Comparison of ENCODE assay signal across 8 cellular contexts in genomic region chr20:63441777-63442493, GRCh38. TPM values are rescaled to one million over a fixed set of nuclear protein-coding genes. Genes with fewer than 3 reads are reported as not detected.
DNase-seq lines count a peak whose midpoint lies in the region; ATAC-seq and TF ChIP-seq lines count a peak whose summit lies in the region.

No MANE protein-coding gene starts in this region.

- no peak overlapping the region for H2BK20ac ChIP-seq in H9 (ENCODE audit: low read depth, low read length, poor library complexity, severe bottlenecking)

- no peak overlapping the region for H2BK5ac ChIP-seq in H9 (ENCODE audit: insufficient read length, low read length)

- H3K23ac ChIP-seq in H9 (ENCODE audit: insufficient read length, low read depth, low read length) = no peak overlapping the region

- H3K36me3 Mint-ChIP-seq in H9 (ENCODE audit: insufficient read depth in 1 of 3, low read depth in 3 of 3) = peaks cover 11 to 27% (median 12%) of the 10 kb centered on the region in 3 experiments

- H3K9me3 ChIP-seq in BLaER1 (no peaks in the 10 kb centered on the region), H9 (ENCODE audit: control insufficient read depth, low read depth, low read length) (no peaks in the 10 kb centered on the region), right cardiac atrium (ENCODE audit: control insufficient read depth, low read length) (no peaks in the 10 kb centered on the region)

- H3K4me2 ChIP-seq in BLaER1 (peak overlapping the region; percentile 93), H9 (ENCODE audit: insufficient read depth, insufficient read length, low read length) (no peak overlapping the region)

- H3K9ac ChIP-seq in BLaER1 (peak overlapping the region; percentile 44; the same call in 1 of the 2 replicates), H9 (ENCODE audit: extremely low read depth, insufficient read length, low read length) (no peak overlapping the region)

- H3K14ac ChIP-seq in H9 (ENCODE audit: insufficient read depth, low read length) = no peak overlapping the region

- H3K27ac Mint-ChIP-seq in H9 = no peak overlapping the region

- no peak overlapping the region for H3K4ac ChIP-seq in H9 (ENCODE audit: low read depth, low read length)

- H3K27me3 ChIP-seq in BLaER1 (no peaks in the 10 kb centered on the region), H9 (ENCODE audit: insufficient read depth, low read length) (no peaks in the 10 kb centered on the region), right cardiac atrium (ENCODE audit: control insufficient read depth, insufficient read depth) (no peaks in the 10 kb centered on the region)

- H2BK15ac ChIP-seq in H9 (ENCODE audit: low read depth, low read length) = no peak overlapping the region

- H3K27ac ChIP-seq in BLaER1 (peak overlapping the region; percentile 70), H9 (ENCODE audit: insufficient read length, low read depth, low read length) (no peak overlapping the region), right cardiac atrium (ENCODE audit: low read length) (no peak overlapping the region)

- no peak overlapping the region for H2AK5ac ChIP-seq in H9 (ENCODE audit: insufficient read length, low read length)

- H3K79me2 ChIP-seq in H9 (ENCODE audit: insufficient read depth, low read length) = no peaks in the 10 kb centered on the region; the same call in 1 of the 2 replicates

- H3K23me2 ChIP-seq in H9 (ENCODE audit: insufficient read length, low read depth, low read length, poor library complexity, severe bottlenecking) = no peaks in the 10 kb centered on the region

- H4K8ac ChIP-seq in H9 (replicated peaks; ENCODE audit: insufficient read length, low read depth, low read length) = peak overlapping the region; percentile 16

- H3K79me1 ChIP-seq in H9 (ENCODE audit: insufficient read depth, low read depth, low read length, poor library complexity, severe bottlenecking) = no peaks in the 10 kb centered on the region

- H4K5ac ChIP-seq in H9 (ENCODE audit: insufficient read length, low read depth, low read length) = no peak overlapping the region

- TF ChIP-seq CTCF in H9 (conservative IDR thresholded peaks at IDR 0.05) = peak; percentile 60

- H3T11ph ChIP-seq in H9 (ENCODE audit: low read length) = no peak overlapping the region

- ATAC-seq in right cardiac atrium (peak; percentile 32 to 46), GM18520 (IDR thresholded peaks at IDR 0.05; ENCODE audit: unreplicated experiment) (no peak)

- H3K4me1 ChIP-seq in BLaER1 (peaks cover 92% of the 10 kb centered on the region), H9 (ENCODE audit: insufficient read depth, low read length) (no peaks in the 10 kb centered on the region), right cardiac atrium (ENCODE audit: control insufficient read depth, insufficient read depth, low read length) (no peaks in the 10 kb centered on the region)

- H4K91ac ChIP-seq in H9 (ENCODE audit: insufficient read length, low read depth, low read length) = no peak overlapping the region

- no peaks in the 10 kb centered on the region for H3K36me3 ChIP-seq in BLaER1

- DNase-seq in H9 (peak; percentile 74), RPMI8226 (peak; percentile 72), right cardiac atrium (peak; percentile 69 to 85 (median 82)), globus pallidus (ENCODE audit: low spot score) (no peak)
- peak; percentile 50 for DNase-seq in activated gamma-delta T cell treated with anti-CD3 and anti-CD28 coated beads, Interleukin-2, amount 50 U/mL, for 16 hours (ENCODE audit: low read depth)
- peak; percentile 68 for DNase-seq in stimulated activated CD4-positive, alpha-beta T cell treated with anti-CD3 and anti-CD28 coated beads, Interleukin-4, amount 100 ng/mL, for 1 hour

- no peaks in the 10 kb centered on the region for H3K27me3 Mint-ChIP-seq in H9 (ENCODE audit: low read depth)

- peaks cover 9 to 11% of the 10 kb centered on the region in 2 experiments; a peak in 3 of 5 replicates for H3K9me3 Mint-ChIP-seq in H9

- no CpG with 5 or more reads among the region's 18 CpGs for WGBS in H9 (ENCODE audit: extremely low coverage, insufficient read length, low lambda C conversion rate)
- 50% methylated on average over 18 of the region's 18 CpGs for WGBS in right cardiac atrium

- H3K4me1 Mint-ChIP-seq in H9 = peaks cover under 1 to 13% of the 10 kb centered on the region in 2 experiments

- no peak overlapping the region for H2BK120ac ChIP-seq in H9 (ENCODE audit: low read depth, low read length, poor library complexity, severe bottlenecking)

- H3K18ac ChIP-seq in H9 (ENCODE audit: insufficient read length, low read depth, low read length) = no peak overlapping the region

- H2BK12ac ChIP-seq in H9 (ENCODE audit: insufficient read length, low read depth, low read length) = no peak overlapping the region

- H4K20me1 ChIP-seq in BLaER1 = peaks cover 31% of the 10 kb centered on the region
- peaks cover under 1% of the 10 kb centered on the region for H4K20me1 ChIP-seq in H9 (ENCODE audit: control insufficient read depth, insufficient read depth, insufficient read length)

- H3K4me3 Mint-ChIP-seq in H9 = no peak overlapping the region

- peak overlapping the region; percentile 11; the same call in 1 of the 2 replicates for H3K4me3 ChIP-seq in BLaER1
- H3K4me3 ChIP-seq in right cardiac atrium (ENCODE audit: low read length) = no peak overlapping the region

- H3K56ac ChIP-seq in H9 (ENCODE audit: insufficient read length, low read depth, low read length) = no peak overlapping the region

- intact Hi-C loops in right cardiac atrium (cut with DNase I) = loop anchor here in 1 of 4 donors (5.0 kb wide), 1 partner anchor 80 kb away; the partner anchor contains the start of gene PPDPF

- no peak overlapping the region for H2AFZ ChIP-seq in H9 (ENCODE audit: low read length)

RNA-seq across cellular contexts. Expression of gene KCNQ2, which starts 30.5 kb away (rescaled TPM):
- total RNA-seq in H9 (2021) (69.2 and 71.5 TPM in 2 replicates), right cardiac atrium (1 to 10 TPM in 2 of 4 donors, not detected in 2; 1.1 to 2.3 TPM)
- under 0.01 TPM for polyA plus RNA-seq in right cardiac atrium

RNA-seq across cellular contexts. Expression of gene EEF1A2, which starts 56.9 kb away (rescaled TPM):
- 25.8 and 27.4 TPM in 2 replicates for total RNA-seq in H9 (2021)
- 1,000 to 10,000 TPM in 1 of 4 donors, 100 to 1,000 TPM in 3; 701 to 1,033 (median 894) TPM for total RNA-seq in right cardiac atrium
- polyA plus RNA-seq in right cardiac atrium = 952 TPM

Comparison
In these comparisons a context has a peak if more than half of its experiments do, and no peak if none do; other contexts are left out.
1. RNA of gene KCNQ2, which starts 30.5 kb away (total RNA-seq): 69.2 to 71.5 TPM in H9; 1.1 to 2.3 TPM in right cardiac atrium; every median in the first group is over 10 times any median in the second.
2. RNA of gene EEF1A2, which starts 56.9 kb away (total RNA-seq): 701 to 1,033 TPM in right cardiac atrium; 25.8 to 27.4 TPM in H9; every median in the first group is over 10 times any median in the second.